ENCODE assay signal across 22 cellular contexts in genomic region chr16:79194291-79194690, GRCh38.
"Had no signal": no experiment of that assay in that cellular context is flagged by ENCODE, and none has a peak within 500 bp of the region (broad histone marks: within the 10 kb centered on the region; RNA-seq: fewer than 3 reads in every experiment).

No MANE protein-coding gene starts in this region.

- DNase-seq: dermis blood vessel endothelial cell; effector CD4-positive, alpha-beta T cell; effector memory CD4-positive, alpha-beta T cell; foreskin keratinocyte; glutamatergic neuron; head of caudate nucleus; heart right ventricle; hippocampal formation; islet precursor cell; kidney; kidney glomerular epithelial cell; left cardiac atrium; left lung; left ventricle myocardium superior; lower lobe of right lung; mesenchymal stem cell; mucosa of descending colon had no signal

- H3K4me3 Mint-ChIP-seq: mesothelial cell of epicardium had no signal

- H3K4me3 ChIP-seq: coronary artery, dorsolateral prefrontal cortex, esophagus muscularis mucosa, gastroesophageal sphincter, heart right ventricle, left lung, lower lobe of right lung, mucosa of descending colon had no signal

- H3K4me1 Mint-ChIP-seq: mesothelial cell of epicardium had no signal

- H3K36me3 ChIP-seq: esophagus muscularis mucosa, gastroesophageal sphincter, heart right ventricle, left lung, lower lobe of right lung had no signal

- H3K4me1 ChIP-seq: esophagus muscularis mucosa, foreskin keratinocyte, gastroesophageal sphincter, heart right ventricle, left lung, lower lobe of right lung had no signal

- H3K9me3 ChIP-seq: esophagus muscularis mucosa, gastroesophageal sphincter, heart right ventricle, left lung, lower lobe of right lung, mucosa of descending colon had no signal

- H3K9me3 Mint-ChIP-seq: mesothelial cell of epicardium had no signal

- H3K27me3 ChIP-seq: esophagus muscularis mucosa, gastroesophageal sphincter, heart right ventricle, left lung had no signal

- ATAC-seq: foreskin keratinocyte, gastroesophageal sphincter, heart right ventricle, left cardiac atrium, left lung, left ventricle myocardium superior, lower lobe of right lung, mucosa of descending colon had no signal

- H3K27ac Mint-ChIP-seq: mesothelial cell of epicardium had no signal

- H3K36me3 Mint-ChIP-seq: mesothelial cell of epicardium had no signal

- H3K27ac ChIP-seq: coronary artery, dorsolateral prefrontal cortex, esophagus muscularis mucosa, foreskin keratinocyte, gastroesophageal sphincter, heart right ventricle, left lung, lower lobe of right lung had no signal
